Comparison of ENCODE assay signal across 19 cellular contexts in the genomic region with DNA sequence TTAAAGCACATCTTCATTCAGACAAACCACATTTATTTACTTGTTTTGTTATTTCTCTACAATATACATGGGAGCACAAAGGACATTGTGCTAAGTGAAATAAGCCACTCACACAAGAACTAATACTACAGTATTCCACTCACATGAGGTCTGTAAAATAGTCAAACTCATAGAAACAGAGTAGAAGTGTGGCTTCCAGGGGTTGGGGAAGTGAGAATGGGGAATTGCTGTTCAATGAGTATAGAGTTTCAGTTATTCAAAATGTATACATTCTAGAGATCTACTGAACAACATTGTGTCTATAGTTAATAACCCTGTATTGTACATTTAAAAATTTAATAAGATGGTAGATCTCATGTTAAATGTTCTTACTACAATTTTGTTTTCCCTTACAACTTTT.
DNase-seq lines count a peak whose midpoint lies in the region; ATAC-seq lines count a peak whose summit lies in the region.
"Had no signal": no experiment of that assay in that cellular context is flagged by ENCODE, and none has a peak within 500 bp of the region (broad histone marks: within the 10 kb centered on the region; RNA-seq: fewer than 3 reads in every experiment).

No MANE protein-coding gene starts in this region.

- no peak for DNase-seq in stimulated activated naive B cell treated with anti-CD40 and anti-IgM and Interleukin-4, amounts not matched to agents 10 μg/mL and 1 μg/mL and 100 μg/mL, for 72 hours
- DNase-seq in naive thymus-derived CD4-positive, alpha-beta T cell: no peak
- DNase-seq in COLO829 (ENCODE audit: low spot score): no peak
- DNase-seq: activated CD8-positive, alpha-beta T cell treated with anti-CD3 and anti-CD28 coated beads for 36 hours; activated effector memory CD4-positive, alpha-beta T cell treated with anti-CD3 and anti-CD28 coated beads, Interleukin-2, amount 50 U/mL, for 16 hours; colonic mucosa; mammary epithelial cell; NCI-H2227 treated with DMSO at 0.1 percent for 48 hours; retina; tibial artery had no signal

- H3K9me3 ChIP-seq in naive thymus-derived CD4-positive, alpha-beta T cell (ENCODE audit: control insufficient read depth in 2 of 3, low read length in 3 of 3): no peaks in the 10 kb centered on the region
- H3K9me3 ChIP-seq: ascending aorta, colonic mucosa had no signal

- CTCF ChIA-PET in naive thymus-derived CD4-positive, alpha-beta T cell (lab: Charles Lee): no interaction called here

- no peaks in the 10 kb centered on the region for H3K36me3 ChIP-seq in naive thymus-derived CD4-positive, alpha-beta T cell (ENCODE audit: control insufficient read depth in 2 of 3, insufficient read depth in 3 of 3, low read length in 3 of 3)
- H3K36me3 ChIP-seq: ascending aorta; BLaER1 treated with 17β-estradiol and CSF1 and Interleukin-3, amounts not matched to agents 10 nM and 100 nM; colonic mucosa; tibial artery had no signal

- no peaks in the 10 kb centered on the region for H3K27me3 ChIP-seq in naive thymus-derived CD4-positive, alpha-beta T cell (ENCODE audit: control insufficient read depth in 2 of 2, insufficient read depth in 2 of 2, low read length in 2 of 2)
- H3K27me3 ChIP-seq: ascending aorta; BLaER1 treated with 17β-estradiol and CSF1 and Interleukin-3, amounts not matched to agents 10 nM and 100 nM; colonic mucosa; tibial artery had no signal

- H3K27ac ChIP-seq in naive thymus-derived CD4-positive, alpha-beta T cell (ENCODE audit: low read depth, low read length): no peak overlapping the region
- H3K27ac ChIP-seq: ascending aorta; BLaER1 treated with 17β-estradiol and CSF1 and Interleukin-3, amounts not matched to agents 10 nM and 100 nM; colonic mucosa; epithelial cell of prostate; tibial artery had no signal

- H3K4me3 ChIP-seq in naive thymus-derived CD4-positive, alpha-beta T cell (ENCODE audit: low read length): no peak overlapping the region
- H3K4me3 ChIP-seq: ascending aorta; BLaER1 treated with 17β-estradiol and CSF1 and Interleukin-3, amounts not matched to agents 10 nM and 100 nM; colonic mucosa; tibial artery had no signal

- no peaks in the 10 kb centered on the region for H3K27me3 Mint-ChIP-seq in stimulated activated naive B cell treated with anti-CD40 and anti-IgM and Interleukin-4, amounts not matched to agents 10 μg/mL and 1 μg/mL and 100 μg/mL, for 72 hours
- no peaks in the 10 kb centered on the region for H3K27me3 Mint-ChIP-seq in naive thymus-derived CD4-positive, alpha-beta T cell
- H3K27me3 Mint-ChIP-seq: activated CD8-positive, alpha-beta T cell treated with anti-CD3 and anti-CD28 coated beads for 36 hours had no signal

- no peaks in the 10 kb centered on the region for H3K36me3 Mint-ChIP-seq in stimulated activated naive B cell treated with anti-CD40 and anti-IgM and Interleukin-4, amounts not matched to agents 10 μg/mL and 1 μg/mL and 100 μg/mL, for 72 hours
- H3K36me3 Mint-ChIP-seq in naive thymus-derived CD4-positive, alpha-beta T cell: no peaks in the 10 kb centered on the region

- H3K27ac Mint-ChIP-seq in stimulated activated naive B cell treated with anti-CD40 and anti-IgM and Interleukin-4, amounts not matched to agents 10 μg/mL and 1 μg/mL and 100 μg/mL, for 72 hours: no peak overlapping the region
- no peak overlapping the region for H3K27ac Mint-ChIP-seq in naive thymus-derived CD4-positive, alpha-beta T cell
- H3K27ac Mint-ChIP-seq: activated CD8-positive, alpha-beta T cell treated with anti-CD3 and anti-CD28 coated beads for 36 hours had no signal

- H3K4me1 Mint-ChIP-seq in stimulated activated naive B cell treated with anti-CD40 and anti-IgM and Interleukin-4, amounts not matched to agents 10 μg/mL and 1 μg/mL and 100 μg/mL, for 72 hours: no peaks in the 10 kb centered on the region
- H3K4me1 Mint-ChIP-seq in naive thymus-derived CD4-positive, alpha-beta T cell: no peaks in the 10 kb centered on the region
- H3K4me1 Mint-ChIP-seq: neural crest cell had no signal

- POLR2A ChIA-PET in naive thymus-derived CD4-positive, alpha-beta T cell (lab: Charles Lee): no interaction called here

- no peaks in the 10 kb centered on the region for H3K4me1 ChIP-seq in naive thymus-derived CD4-positive, alpha-beta T cell (ENCODE audit: control insufficient read depth in 2 of 2, insufficient read depth in 2 of 2, low read length in 2 of 2)
- H3K4me1 ChIP-seq: ascending aorta; BLaER1 treated with 17β-estradiol and CSF1 and Interleukin-3, amounts not matched to agents 10 nM and 100 nM; colonic mucosa; tibial artery had no signal

- H3K9me3 Mint-ChIP-seq in stimulated activated naive B cell treated with anti-CD40 and anti-IgM and Interleukin-4, amounts not matched to agents 10 μg/mL and 1 μg/mL and 100 μg/mL, for 72 hours: peaks cover 0 to 10% of the 10 kb centered on the region in 2 donors
- peaks cover 0 to 14% (median 2%) of the 10 kb centered on the region in 11 donors for H3K9me3 Mint-ChIP-seq in naive thymus-derived CD4-positive, alpha-beta T cell

- no peak overlapping the region for H3K4me3 Mint-ChIP-seq in stimulated activated naive B cell treated with anti-CD40 and anti-IgM and Interleukin-4, amounts not matched to agents 10 μg/mL and 1 μg/mL and 100 μg/mL, for 72 hours
- H3K4me3 Mint-ChIP-seq in naive thymus-derived CD4-positive, alpha-beta T cell: no peak overlapping the region
- H3K4me3 Mint-ChIP-seq: activated CD8-positive, alpha-beta T cell treated with anti-CD3 and anti-CD28 coated beads for 36 hours; neural crest cell had no signal

- ATAC-seq in GM19395 (IDR thresholded peaks at IDR 0.05; ENCODE audit: unreplicated experiment) (peak; percentile 83), HG02852 (IDR thresholded peaks at IDR 0.05; ENCODE audit: unreplicated experiment) (peak; percentile 87), HG03432 (IDR thresholded peaks at IDR 0.05; ENCODE audit: unreplicated experiment) (peak; percentile 86), GM19328 (IDR thresholded peaks at IDR 0.05; ENCODE audit: unreplicated experiment) (no peak)
- ATAC-seq in stimulated activated naive B cell treated with anti-CD40 and anti-IgM and Interleukin-4, amounts not matched to agents 10 μg/mL and 1 μg/mL and 100 μg/mL, for 72 hours (replicated peaks): peak; percentile 25 to 31
- no peak for ATAC-seq in naive thymus-derived CD4-positive, alpha-beta T cell
- ATAC-seq: activated CD8-positive, alpha-beta T cell treated with anti-CD3 and anti-CD28 coated beads for 36 hours; HepG2 had no signal

- intact Hi-C loops in naive thymus-derived CD4-positive, alpha-beta T cell (cut with micrococcal nuclease): no loop called here

Comparison
In these comparisons a context has a peak if more than half of its experiments do, and no peak if none do; other contexts are left out.
1. ATAC-seq: peak in GM19395 (single experiment), HG02852 (single experiment), HG03432 (single experiment) and stimulated activated naive B cell treated with anti-CD40 and anti-IgM and Interleukin-4, amounts not matched to agents 10 μg/mL and 1 μg/mL and 100 μg/mL, for 72 hours (2 of 2); none in GM19328 (single experiment) and naive thymus-derived CD4-positive, alpha-beta T cell (single experiment).